ENCODE assay signal across 28 cellular contexts in the genomic region with DNA sequence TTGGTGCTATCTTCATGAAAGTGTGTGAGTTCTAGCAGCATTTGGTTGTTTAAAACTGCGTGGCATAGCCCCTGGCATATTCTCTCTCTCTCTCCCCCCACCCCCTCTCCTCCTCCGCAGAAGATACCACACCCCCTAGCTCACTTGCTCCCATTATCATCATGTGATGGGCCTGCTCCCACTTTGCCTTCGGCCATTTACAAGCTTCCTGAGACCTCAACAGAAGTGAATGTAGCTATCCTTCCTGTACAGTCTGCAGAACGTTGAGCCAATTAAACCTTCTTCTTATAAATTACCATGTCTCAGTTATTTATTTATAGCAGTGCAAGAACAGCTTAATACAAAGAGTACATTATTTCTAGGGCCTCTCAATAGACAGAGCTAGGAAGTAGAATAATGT.
"Had no signal": no experiment of that assay in that cellular context is flagged by ENCODE, and none has a peak within 500 bp of the region (broad histone marks: within the 10 kb centered on the region; RNA-seq: fewer than 3 reads in every experiment).

No MANE protein-coding gene starts in this region.

- H3K36me3 Mint-ChIP-seq: stimulated activated effector memory CD8-positive, alpha-beta T cell treated with anti-CD3 and anti-CD28 coated beads, Interleukin-12 subunit alpha, Interleukin-12 subunit beta, amount 100 ng/mL, for 72 hours; stimulated activated memory B cell treated with anti-CD40 and anti-IgM and Interleukin-4, amounts not matched to agents 10 μg/mL and 1 μg/mL and 100 μg/mL, for 72 hours; stimulated activated naive B cell treated with anti-CD40 and anti-IgM and Interleukin-4, amounts not matched to agents 10 μg/mL and 1 μg/mL and 100 μg/mL, for 72 hours had no signal

- H3K9me3 ChIP-seq: testis, thyroid gland had no signal

- H3K27me3 Mint-ChIP-seq: stimulated activated memory B cell treated with anti-CD40 and anti-IgM and Interleukin-4, amounts not matched to agents 10 μg/mL and 1 μg/mL and 100 μg/mL, for 72 hours; stimulated activated naive B cell treated with anti-CD40 and anti-IgM and Interleukin-4, amounts not matched to agents 10 μg/mL and 1 μg/mL and 100 μg/mL, for 72 hours; stimulated activated naive CD8-positive, alpha-beta T cell treated with anti-CD3 and anti-CD28 coated beads, Interleukin-15, amount 100 ng/mL, for 72 hours; stimulated activated naive CD8-positive, alpha-beta T cell treated with anti-CD3 and anti-CD28 coated beads, Interleukin-15, Interleukin-2, amounts not matched to agents 100 ng/mL and 50 ng/mL, for 24 hours; type B pancreatic cell had no signal

- H3K27me3 ChIP-seq: stomach, suprapubic skin, testis, thyroid gland, tibial artery, tibial nerve, transverse colon, upper lobe of left lung, upper lobe of right lung, uterus, vagina had no signal

- H3K36me3 ChIP-seq: stomach, suprapubic skin, thoracic aorta, thyroid gland, tibial artery, tibial nerve, transverse colon, upper lobe of left lung, upper lobe of right lung, uterus, vagina had no signal

- H3K4me3 ChIP-seq: stomach, suprapubic skin, testis, thoracic aorta, thyroid gland, tibial artery, tibial nerve, transverse colon, upper lobe of left lung, upper lobe of right lung, uterus, vagina had no signal

- H3K4me1 ChIP-seq: stomach, suprapubic skin, testis, thyroid gland, tibial artery, tibial nerve, transverse colon, upper lobe of left lung, upper lobe of right lung, uterus, vagina had no signal

- DNase-seq: stimulated activated CD4-positive, alpha-beta T cell treated with anti-CD3 and anti-CD28 coated beads, Interleukin-2, amount 100 ng/mL, for 48 hours; stimulated activated CD4-positive, alpha-beta T cell treated with anti-CD3 and anti-CD28 coated beads, Interleukin-4, amount 100 ng/mL, for 1 hour; stimulated activated CD4-positive, alpha-beta T cell treated with anti-CD3 and anti-CD28 coated beads, Interleukin-4, amount 100 ng/mL, for 24 hours; stimulated activated CD4-positive, alpha-beta T cell treated with anti-CD3 and anti-CD28 coated beads, Interleukin-4, amount 100 ng/mL, for 4 hours; stimulated activated CD8-positive, alpha-beta memory T cell treated with anti-CD3 and anti-CD28 coated beads, Interleukin-4, amount 100 ng/mL, for 48 hours; stimulated activated naive B cell treated with anti-CD40 and anti-IgM and Interleukin-4, amounts not matched to agents 10 μg/mL and 1 μg/mL and 100 μg/mL, for 72 hours; stimulated activated naive CD4-positive, alpha-beta T cell; stimulated activated naive CD4-positive, alpha-beta T cell treated with Interleukin-2 at 50 U/mL for 16 hours; stimulated activated naive CD8-positive, alpha-beta T cell treated with anti-CD3 and anti-CD28 coated beads, Interleukin-15, amount 100 ng/mL, for 72 hours; stimulated activated naive CD8-positive, alpha-beta T cell treated with anti-CD3 and anti-CD28 coated beads, Interleukin-15, Interleukin-2, amounts not matched to agents 100 U/mL and 50 U/mL, for 24 hours; stomach; substantia nigra; testis; thyroid gland; tibial artery; transverse colon; trophoblast cell; upper lobe of left lung; upper lobe of right lung; uterus had no signal

- H3K4me3 Mint-ChIP-seq: stimulated activated effector memory CD8-positive, alpha-beta T cell treated with anti-CD3 and anti-CD28 coated beads, Interleukin-12 subunit alpha, Interleukin-12 subunit beta, amount 100 ng/mL, for 72 hours; stimulated activated memory B cell treated with anti-CD40 and anti-IgM and Interleukin-4, amounts not matched to agents 10 μg/mL and 1 μg/mL and 100 μg/mL, for 72 hours; stimulated activated naive B cell treated with anti-CD40 and anti-IgM and Interleukin-4, amounts not matched to agents 10 μg/mL and 1 μg/mL and 100 μg/mL, for 72 hours; stimulated activated naive CD8-positive, alpha-beta T cell treated with anti-CD3 and anti-CD28 coated beads, Interleukin-15, amount 100 ng/mL, for 72 hours; stimulated activated naive CD8-positive, alpha-beta T cell treated with anti-CD3 and anti-CD28 coated beads, Interleukin-15, Interleukin-2, amounts not matched to agents 100 ng/mL and 50 ng/mL, for 24 hours; type B pancreatic cell had no signal

- H3K4me1 Mint-ChIP-seq: stimulated activated effector memory CD8-positive, alpha-beta T cell treated with anti-CD3 and anti-CD28 coated beads, Interleukin-12 subunit alpha, Interleukin-12 subunit beta, amount 100 ng/mL, for 72 hours; stimulated activated memory B cell treated with anti-CD40 and anti-IgM and Interleukin-4, amounts not matched to agents 10 μg/mL and 1 μg/mL and 100 μg/mL, for 72 hours; stimulated activated naive B cell treated with anti-CD40 and anti-IgM and Interleukin-4, amounts not matched to agents 10 μg/mL and 1 μg/mL and 100 μg/mL, for 72 hours; stimulated activated naive CD8-positive, alpha-beta T cell treated with anti-CD3 and anti-CD28 coated beads, Interleukin-15, amount 100 ng/mL, for 72 hours had no signal

- H3K27ac ChIP-seq: stomach, suprapubic skin, testis, thoracic aorta, thyroid gland, tibial artery, tibial nerve, transverse colon, upper lobe of left lung, upper lobe of right lung, uterus, vagina had no signal

- H3K27ac Mint-ChIP-seq: stimulated activated effector memory CD8-positive, alpha-beta T cell treated with anti-CD3 and anti-CD28 coated beads, Interleukin-12 subunit alpha, Interleukin-12 subunit beta, amount 100 ng/mL, for 72 hours; stimulated activated memory B cell treated with anti-CD40 and anti-IgM and Interleukin-4, amounts not matched to agents 10 μg/mL and 1 μg/mL and 100 μg/mL, for 72 hours; stimulated activated naive B cell treated with anti-CD40 and anti-IgM and Interleukin-4, amounts not matched to agents 10 μg/mL and 1 μg/mL and 100 μg/mL, for 72 hours; stimulated activated naive CD8-positive, alpha-beta T cell treated with anti-CD3 and anti-CD28 coated beads, Interleukin-15, amount 100 ng/mL, for 72 hours; stimulated activated naive CD8-positive, alpha-beta T cell treated with anti-CD3 and anti-CD28 coated beads, Interleukin-15, Interleukin-2, amounts not matched to agents 100 ng/mL and 50 ng/mL, for 24 hours; type B pancreatic cell had no signal
